25 cellular contexts compared by ENCODE assay signal in the genomic region with DNA sequence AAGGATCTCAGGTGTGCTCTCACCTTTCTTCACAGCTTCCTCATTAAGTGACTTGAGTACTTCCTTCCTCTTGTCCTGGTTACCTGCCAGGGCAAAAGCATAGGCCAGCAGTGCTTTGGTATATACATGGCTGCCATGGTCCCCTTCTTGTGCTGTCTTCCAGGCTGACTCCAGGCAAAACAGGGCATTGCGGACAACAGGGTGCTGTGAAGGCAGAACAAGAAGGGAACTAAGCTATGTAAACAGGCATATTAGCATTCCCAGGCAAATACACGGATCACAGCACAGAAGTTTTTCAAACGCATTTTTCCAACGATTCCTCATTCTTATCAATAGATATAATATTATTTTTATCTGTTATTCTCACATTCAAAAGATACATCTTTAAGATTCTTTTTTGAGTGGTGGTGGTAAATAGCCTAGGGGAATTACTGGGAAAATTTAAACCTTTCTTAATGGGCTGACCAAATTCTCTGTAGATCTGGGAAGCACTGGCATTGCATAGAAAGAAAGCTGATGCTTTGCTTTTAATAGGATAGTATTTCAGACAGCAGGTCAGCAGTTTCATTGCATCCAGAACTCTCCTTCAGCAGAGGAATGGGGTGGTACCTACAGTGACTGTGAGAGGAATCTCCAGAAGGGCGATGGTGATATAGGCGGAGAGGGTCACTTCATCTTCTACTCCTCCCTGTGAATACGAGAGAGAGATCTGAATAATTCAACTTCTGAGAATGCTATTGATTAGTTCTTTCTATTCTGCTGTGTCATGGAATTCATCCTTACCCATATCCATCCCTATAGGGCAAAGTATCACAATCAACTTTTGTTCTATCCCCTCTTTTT. TPM values are rescaled to one million over a fixed set of nuclear protein-coding genes. Genes with fewer than 3 reads are reported as not detected.
"Had no signal": no experiment of that assay in that cellular context is flagged by ENCODE, and none has a peak within 500 bp of the region (broad histone marks: within the 10 kb centered on the region; RNA-seq: fewer than 3 reads in every experiment).

No MANE protein-coding gene starts in this region.

- H3K27ac ChIP-seq: SJSA1, SK-N-MC had no signal

- H3K36me3 ChIP-seq: MG63, SJSA1 had no signal

- H3K4me1 ChIP-seq: SJSA1 had no signal

- H3K27me3 ChIP-seq: MG63, SJSA1 had no signal

- H3K9me3 ChIP-seq: MG63, SJSA1 had no signal

- H3K4me3 ChIP-seq: MG63, SJSA1, SK-N-MC had no signal

- FAIRE-seq: RCC 7860 had no signal

- DNase-seq: IMR-90, Karpas-422, KG1, MG63, NCI-H1092, NCI-H1105 treated with DMSO at 0.1 percent for 48 hours, NCI-H1417 treated with DMSO at 0.1 percent for 48 hours, NCI-H146, NCI-H1694 treated with DMSO at 0.1 percent for 48 hours, NCI-H1930, NCI-H2081, NCI-H2171, NCI-H226, NCI-H446, NCI-H510A, NCI-H524 treated with DMSO at 0.1 percent for 48 hours, NCI-H69, NCI-H774, Right ventricle myocardium superior, RPMI8226, SIG-M5 had no signal

RNA-seq across cellular contexts. Expression of gene A2M, which starts 38.8 kb away (rescaled TPM):
- total RNA-seq: HT-29 had no signal
